In the genomic region with DNA sequence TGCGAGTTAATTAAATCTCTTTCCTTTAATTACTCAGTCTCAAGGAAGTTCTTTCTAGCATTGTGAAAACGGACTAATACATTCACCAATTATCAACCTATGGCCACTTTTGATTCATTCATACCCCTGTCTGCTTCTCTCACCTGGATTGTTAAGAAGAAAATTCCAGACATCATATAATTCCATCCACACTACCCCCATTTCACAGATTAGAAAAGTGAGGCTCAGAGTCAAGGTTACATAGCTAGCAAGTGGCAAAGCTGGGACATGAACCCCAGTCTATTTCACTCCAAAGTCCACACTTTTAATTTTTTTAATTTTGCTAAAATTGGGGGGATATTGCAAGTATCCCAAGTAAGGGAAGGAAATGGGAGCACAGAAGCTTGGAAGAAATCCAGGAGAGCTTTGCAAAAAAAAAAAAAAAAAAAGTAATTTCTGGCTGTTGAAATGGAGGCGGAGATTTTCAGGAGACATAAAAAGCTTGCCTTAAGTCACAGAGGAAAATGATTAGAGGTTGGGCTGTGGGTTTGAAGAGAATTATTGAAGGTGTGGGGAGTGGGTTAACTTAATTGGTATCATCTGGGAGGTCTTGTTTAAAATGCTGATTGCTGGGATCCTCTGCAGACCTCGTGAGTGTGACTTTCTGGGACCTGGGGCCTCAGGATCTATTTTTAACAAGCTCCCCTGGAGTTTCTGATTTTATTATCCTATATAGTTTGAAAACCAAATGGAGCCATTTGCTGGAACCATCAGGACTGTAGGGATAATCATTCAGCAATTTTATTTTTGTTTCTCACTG, we compare ENCODE assay signal across 22 cellular contexts. TPM values are rescaled to one million over a fixed set of nuclear protein-coding genes. Genes with fewer than 3 reads are reported as not detected.
DNase-seq lines count a peak whose midpoint lies in the region; ATAC-seq, FAIRE-seq and TF ChIP-seq lines count a peak whose summit lies in the region.
"Had no signal": no experiment of that assay in that cellular context is flagged by ENCODE, and none has a peak within 500 bp of the region (broad histone marks: within the 10 kb centered on the region; RNA-seq: fewer than 3 reads in every experiment).

No MANE protein-coding gene starts in this region.

- TF ChIP-seq RAD21 in HepG2 (CRISPR knock-in tag; IDR thresholded peaks at IDR 0.05), result no peak

- H3K27me3 ChIP-seq in HepG2 (ENCODE audit: control insufficient read depth in 1 of 2, insufficient read depth in 2 of 2, low read length in 2 of 2), result peaks cover 1 to 11% of the 10 kb centered on the region in 2 experiments; a peak in 3 of 5 replicates
- no peaks in the 10 kb centered on the region for H3K27me3 ChIP-seq in right lobe of liver
- H3K27me3 ChIP-seq: BE2C had no signal

- POLR2A ChIA-PET in HepG2 (lab: Yijun Ruan, JAX), result no interaction called here

- TF ChIP-seq CTCF in HepG2 (CRISPR knock-in tag; IDR thresholded peaks at IDR 0.05) (no peak), right lobe of liver (IDR thresholded peaks at IDR 0.05) (no peak), mesothelial cell of epicardium (IDR thresholded peaks at IDR 0.05; ENCODE audit: unreplicated experiment) (no peak)

- H3K4me1 ChIP-seq in HepG2 (ENCODE audit: insufficient read depth, low read length), result peaks cover 12% of the 10 kb centered on the region; the same call in 1 of the 2 replicates
- H3K4me1 ChIP-seq in right lobe of liver, result peaks cover 0 to 5% (median 0%) of the 10 kb centered on the region in 4 donors
- H3K4me1 ChIP-seq: BE2C, Caco-2 had no signal

- H4K20me1 ChIP-seq in HepG2 (ENCODE audit: insufficient read depth, low read length), result no peaks in the 10 kb centered on the region

- H3K36me3 ChIP-seq in HepG2 (replicated peaks in 1 of 2; ENCODE audit: control insufficient read depth in 1 of 2, insufficient read depth in 2 of 2, low read length in 2 of 2) (no peaks in the 10 kb centered on the region), right lobe of liver (no peaks in the 10 kb centered on the region), SK-N-MC (ENCODE audit: insufficient read depth, low read length) (0 out of 2 replicates have a peak, but pooled peaks cover 3% of the 10 kb centered on the region)
- H3K36me3 ChIP-seq: BE2C had no signal

- DNase-seq in HepG2 (ENCODE audit: low spot score), result no peak
- no peak for DNase-seq in right lobe of liver
- DNase-seq in SK-N-MC (ENCODE audit: low read depth, low spot score), result peak; percentile 98
- DNase-seq in mesothelial cell of epicardium (ENCODE audit: low spot score in 2 of 2, unreplicated experiment in 2 of 2), result no peak
- no peak for DNase-seq in NCI-H187 (lab: John Stamatoyannopoulos, UW)
- DNase-seq: ACHN; AML-193; BE2C; C1 segment of cervical spinal cord; Caco-2; CD8-positive, alpha-beta T cell; DMS153; DND-41; H9 had no signal

- in situ Hi-C loops in HepG2 (cut with HindIII; ENCODE audit: extremely low pct_ligation_motif_present, low pct_unique_long_range_greater_than_20kb), result loop anchor here (25.0 kb wide), 1 partner anchor 1812 kb away; no protein-coding TSS in a partner anchor

- CTCF ChIA-PET in HepG2 (lab: Yijun Ruan, JAX; ENCODE audit: low intra/inter-chr PET ratio, low total read pairs), result no interaction called here

- H3K27ac Mint-ChIP-seq in mesothelial cell of epicardium, result peak overlapping the region; percentile 15
- H3K27ac Mint-ChIP-seq: CD8-positive, alpha-beta T cell; GM23338; H9 had no signal

- ATAC-seq in HepG2 (no peak), right lobe of liver (no peak), GM21737 (IDR thresholded peaks at IDR 0.05; ENCODE audit: unreplicated experiment) (no peak)
- ATAC-seq: CD8-positive, alpha-beta T cell; GM23338; HCT116 had no signal

- no peaks in the 10 kb centered on the region for H3K9me3 Mint-ChIP-seq in mesothelial cell of epicardium
- H3K9me3 Mint-ChIP-seq: CD8-positive, alpha-beta T cell; H9 had no signal

- H3K4me3 Mint-ChIP-seq in mesothelial cell of epicardium, result no peak overlapping the region
- H3K4me3 Mint-ChIP-seq: CD8-positive, alpha-beta T cell; GM23338; H9 had no signal

- no peaks in the 10 kb centered on the region for H3K36me3 Mint-ChIP-seq in mesothelial cell of epicardium
- H3K36me3 Mint-ChIP-seq: CD8-positive, alpha-beta T cell had no signal

- H3K4me2 ChIP-seq in HepG2 (ENCODE audit: low read depth, low read length), result no peak overlapping the region
- H3K4me2 ChIP-seq: GM23338 had no signal

- H3K4me3 ChIP-seq in HepG2 (replicated peaks in 1 of 3; ENCODE audit: insufficient read depth in 1 of 3, low read depth in 2 of 3, low read length in 3 of 3) (no peak overlapping the region), right lobe of liver (no peak overlapping the region), SK-N-MC (peak overlapping the region; percentile 36)
- H3K4me3 ChIP-seq: GM23338 had no signal

- H3K27ac ChIP-seq in HepG2 (ENCODE audit: extremely low read length, insufficient read depth, low read length), result no peak overlapping the region
- H3K27ac ChIP-seq in right lobe of liver, result no peak overlapping the region
- H3K27ac ChIP-seq in SK-N-MC, result peak overlapping the region; percentile 95
- H3K27ac ChIP-seq: 22Rv1 had no signal

- no peaks in the 10 kb centered on the region for H3K79me2 ChIP-seq in HepG2 (ENCODE audit: insufficient read depth, low read length)

- H3K9ac ChIP-seq in HepG2 (ENCODE audit: insufficient read depth, low read depth, low read length) (no peak overlapping the region), SK-N-MC (ENCODE audit: insufficient read length) (peak overlapping the region; percentile 32)

- BruUV-seq in HepG2 (replicated peaks; lab: Mats Ljungman, UMichigan), result no TSS peak

- no peak for FAIRE-seq in HepG2 (lab: Jason Lieb, UNC)
- FAIRE-seq: A204.1, G401.6, GM12892, GM19239 had no signal

- H2AFZ ChIP-seq in HepG2 (ENCODE audit: low read length), result no peak overlapping the region
- H2AFZ ChIP-seq: GM23338 had no signal

- TF ChIP-seq EP300 in HepG2 (IDR thresholded peaks at IDR 0.05; ENCODE audit: low read depth in 2 of 2, low read length in 2 of 2) (no peak), HepG2 (CRISPR knock-in tag; IDR thresholded peaks at IDR 0.05; ENCODE audit: borderline replicate concordance) (no peak)

- intact Hi-C loops in HepG2 (cut with micrococcal nuclease; ENCODE audit: unreplicated experiment), result no loop called here
- intact Hi-C loops in right lobe of liver (cut with DNase I), result no loop called here

- no peak for TF ChIP-seq POLR2A in HepG2 (IDR thresholded peaks at IDR 0.05; ENCODE audit: insufficient read depth in 1 of 2, low read depth in 2 of 2, low read length in 2 of 2)
- no peak for TF ChIP-seq POLR2A in right lobe of liver (IDR thresholded peaks at IDR 0.05)

- WGBS in HepG2 (ENCODE audit: low lambda C conversion rate), result 13% methylated on average over 4 of the region's 4 CpGs
- WGBS in right lobe of liver (ENCODE audit: insufficient coverage, low coverage, low lambda C conversion rate, missing lambda C conversion rate), result 21% methylated on average over 3 of the region's 4 CpGs

- H3K9me3 ChIP-seq in HepG2 (ENCODE audit: low read length) (no peaks in the 10 kb centered on the region), right lobe of liver (no peaks in the 10 kb centered on the region), SK-N-MC (ENCODE audit: low read depth, low read length) (no peaks in the 10 kb centered on the region; the same call in 1 of the 2 replicates)
- H3K9me3 ChIP-seq: BE2C, Caco-2 had no signal

- no peaks in the 10 kb centered on the region for H3K27me3 Mint-ChIP-seq in mesothelial cell of epicardium (ENCODE audit: low read depth)

- H3K4me1 Mint-ChIP-seq in mesothelial cell of epicardium, result peaks cover 11% of the 10 kb centered on the region
- H3K4me1 Mint-ChIP-seq: H9 had no signal

TF ChIP-seq in HepG2, 621 proteins besides CTCF, POLR2A, EP300 and RAD21:
- TF ChIP-seq TCF7L2 (IDR thresholded peaks at IDR 0.05; ENCODE audit: low read depth, low read length), result no peak
- peak; percentile 66 for TF ChIP-seq ZNF629 (CRISPR knock-in tag; conservative IDR thresholded peaks at IDR 0.05)

RNA-seq across cellular contexts. Expression of a gene that starts 42.3 kb away (rescaled TPM):
- total RNA-seq in HepG2 (2016; rRNA removed; fragmentation: Illumina TruSeq; extraction: Trizol) (11.1 and 14.7 TPM in 2 replicates), right lobe of liver (1 to 10 TPM; 2.2 to 2.7 (median 2.2) TPM), mesothelial cell of epicardium (20.0 to 21.5 TPM (median 21.4 TPM) in 3 replicates)
- total RNA-seq in HepG2 (2016; cell fraction: cytosol; rRNA removed; fragmentation: Illumina TruSeq; extraction: Trizol; ENCODE audit: low read depth), result 1.2 and 1.8 TPM in 2 replicates
- total RNA-seq in HepG2 (2016; cell fraction: insoluble cytoplasmic fraction; rRNA removed; fragmentation: Illumina TruSeq; extraction: Trizol), result 11.4 and 14.6 TPM in 2 replicates
- total RNA-seq in HepG2 (2016; cell fraction: membrane; rRNA removed; fragmentation: Illumina TruSeq; extraction: Trizol), result 4.6 and 5.1 TPM in 2 replicates
- 15.4 and 18.7 TPM in 2 replicates for total RNA-seq in HepG2 (2016; cell fraction: nucleus; rRNA removed; fragmentation: Illumina TruSeq; extraction: Trizol)
- 4.2 TPM in 2 replicates for polyA plus RNA-seq in HepG2 (2011; rRNA removed)
- 2.6 and 3.9 TPM in 2 replicates for polyA plus RNA-seq in HepG2 (2011; cell fraction: cytosol; rRNA removed)
- 7.2 and 7.9 TPM in 2 replicates for polyA plus RNA-seq in HepG2 (2011; cell fraction: nucleus; rRNA removed)
- 4.9 and 6.0 TPM in 2 replicates for polyA plus RNA-seq in HepG2 (2012)
- 0.29 and 0.40 TPM in 2 replicates for polyA plus RNA-seq in HepG2 (2016; cell fraction: cytosol; fragmentation: Illumina TruSeq; extraction: Trizol; ENCODE audit: low read depth)
- polyA plus RNA-seq in HepG2 (2016; cell fraction: insoluble cytoplasmic fraction; fragmentation: Illumina TruSeq; extraction: Trizol; ENCODE audit: low read depth), result 8.7 TPM in 2 replicates
- 1.2 and 1.5 TPM in 2 replicates for polyA plus RNA-seq in HepG2 (2016; cell fraction: membrane; fragmentation: Illumina TruSeq; extraction: Trizol; ENCODE audit: low read depth)
- polyA plus RNA-seq in HepG2 (2016; cell fraction: nucleus; fragmentation: Illumina TruSeq; extraction: Trizol; ENCODE audit: insufficient read depth, low read depth), result 9.8 and 10.4 TPM in 2 replicates
- 7.2 and 16.4 TPM in 2 replicates for polyA minus RNA-seq in HepG2 (2011; rRNA and poly(A)+ RNA removed; ENCODE audit: low replicate concordance)
- 12.3 and 13.2 TPM in 2 replicates for polyA minus RNA-seq in HepG2 (2011; cell fraction: cytosol; rRNA and poly(A)+ RNA removed)
- 44.2 and 45.0 TPM in 2 replicates for polyA minus RNA-seq in HepG2 (2011; cell fraction: nucleus; rRNA and poly(A)+ RNA removed)
